ENCODE assay signal across 26 cellular contexts in genomic region chr2:151269798-151270568, GRCh38. TPM values are rescaled to one million over a fixed set of nuclear protein-coding genes. Genes with fewer than 3 reads are reported as not detected.
DNase-seq lines count a peak whose midpoint lies in the region; ATAC-seq, FAIRE-seq and TF ChIP-seq lines count a peak whose summit lies in the region.
"Had no signal": no experiment of that assay in that cellular context is flagged by ENCODE, and none has a peak within 500 bp of the region (broad histone marks: within the 10 kb centered on the region; RNA-seq: fewer than 3 reads in every experiment).

No MANE protein-coding gene starts in this region.

- no peak overlapping the region for H2BK120ac ChIP-seq in mesendoderm (ENCODE audit: low read depth, low read length)

- peak; percentile 18 for DNase-seq in activated CD8-positive, alpha-beta T cell treated with anti-CD3 and anti-CD28 coated beads for 36 hours
- DNase-seq in activated CD8-positive, alpha-beta T cell treated with anti-CD3 and anti-CD28 coated beads, Interleukin-2, amount 10 ng/mL, durations not matched to agents 7 days and 5 days: no peak
- DNase-seq in NCI-H446 treated with DMSO at 0.1 percent for 48 hours (lab: John Stamatoyannopoulos, UW): peak; percentile 32
- no peak for DNase-seq in K562 (ENCODE audit: extremely low read depth in 1 of 4, low spot score in 3 of 4)
- peak; percentile 41 for DNase-seq in mesendoderm
- DNase-seq in esophagus squamous epithelium (lab: John Stamatoyannopoulos, UW): no peak
- no peak for DNase-seq in pancreas
- DNase-seq: activated effector memory CD4-positive, alpha-beta T cell treated with anti-CD3 and anti-CD28 coated beads, Interleukin-2, amount 50 U/mL, for 16 hours; GOT3; heart left ventricle; NCI-H1694; NCI-H2171; NCI-H526 treated with DMSO at 0.1 percent for 48 hours; right lobe of liver; uterus had no signal

- no peaks in the 10 kb centered on the region for H3K27me3 Mint-ChIP-seq in activated CD8-positive, alpha-beta T cell treated with anti-CD3 and anti-CD28 coated beads for 36 hours
- no peaks in the 10 kb centered on the region for H3K27me3 Mint-ChIP-seq in activated CD8-positive, alpha-beta T cell treated with anti-CD3 and anti-CD28 coated beads, Interleukin-2, amount 10 ng/mL, durations not matched to agents 7 days and 5 days (ENCODE audit: low read depth)
- H3K27me3 Mint-ChIP-seq: IgD-negative memory B cell had no signal

- H3K9ac ChIP-seq in K562 (ENCODE audit: insufficient read depth in 1 of 2, low read depth in 2 of 2, low read length in 2 of 2): no peak overlapping the region
- no peak overlapping the region for H3K9ac ChIP-seq in mesendoderm (ENCODE audit: low read length)
- H3K9ac ChIP-seq: BLaER1 treated with 17β-estradiol and CSF1 and Interleukin-3, amounts not matched to agents 10 nM and 100 nM; parathyroid adenoma had no signal

- TF ChIP-seq EP300 in K562 (IDR thresholded peaks at IDR 0.05; ENCODE audit: low read length): no peak

- H4K5ac ChIP-seq in mesendoderm (ENCODE audit: low read length): no peak overlapping the region

- no peak overlapping the region for H2AK5ac ChIP-seq in mesendoderm (ENCODE audit: low read length)

- no peak for FAIRE-seq in K562 (lab: Jason Lieb, UNC)
- FAIRE-seq in pancreas (lab: Jason Lieb, UNC): no peak
- FAIRE-seq: endometrium had no signal

- no peak for TF ChIP-seq RAD21 in K562 (CRISPR knock-in tag; conservative IDR thresholded peaks at IDR 0.05 in 1 of 2, IDR thresholded peaks at IDR 0.05 in 1 of 2)

- no peaks in the 10 kb centered on the region for H4K20me1 ChIP-seq in K562 (replicated peaks; ENCODE audit: control insufficient read depth, insufficient read depth, low read length)
- H4K20me1 ChIP-seq: BLaER1 treated with 17β-estradiol and CSF1 and Interleukin-3, amounts not matched to agents 10 nM and 100 nM had no signal

- intact Hi-C loops in activated CD8-positive, alpha-beta T cell treated with anti-CD3 and anti-CD28 coated beads for 36 hours (cut with micrococcal nuclease): loop anchor here (10.0 kb wide), 1 partner anchor 1675 kb away; no protein-coding TSS in a partner anchor
- intact Hi-C loops in K562 (cut with micrococcal nuclease) (no loop called here), esophagus squamous epithelium (cut with DNase I) (no loop called here), pancreas (cut with DNase I) (no loop called here)

- H3K4me3 Mint-ChIP-seq in activated CD8-positive, alpha-beta T cell treated with anti-CD3 and anti-CD28 coated beads for 36 hours: no peak overlapping the region
- no peak overlapping the region for H3K4me3 Mint-ChIP-seq in activated CD8-positive, alpha-beta T cell treated with anti-CD3 and anti-CD28 coated beads, Interleukin-2, amount 10 ng/mL, durations not matched to agents 7 days and 5 days
- H3K4me3 Mint-ChIP-seq: IgD-negative memory B cell, nephron had no signal

- no peak overlapping the region for H2BK5ac ChIP-seq in mesendoderm (ENCODE audit: low read length)

- no peak overlapping the region for H3K4ac ChIP-seq in mesendoderm (ENCODE audit: low read depth, low read length)

- H3K27ac Mint-ChIP-seq in activated CD8-positive, alpha-beta T cell treated with anti-CD3 and anti-CD28 coated beads for 36 hours: no peak overlapping the region
- H3K27ac Mint-ChIP-seq in activated CD8-positive, alpha-beta T cell treated with anti-CD3 and anti-CD28 coated beads, Interleukin-2, amount 10 ng/mL, durations not matched to agents 7 days and 5 days: no peak overlapping the region
- H3K27ac Mint-ChIP-seq: IgD-negative memory B cell, nephron had no signal

- no TSS peak for BruUV-seq in K562 (replicated peaks; lab: Mats Ljungman, UMichigan)

- H2BK15ac ChIP-seq in mesendoderm (replicated peaks; ENCODE audit: low read depth): no peak overlapping the region

- no peaks in the 10 kb centered on the region for H3K9me3 ChIP-seq in K562 (replicated peaks; ENCODE audit: control insufficient read depth, insufficient read depth, low read depth, low read length)
- H3K9me3 ChIP-seq in esophagus squamous epithelium: no peaks in the 10 kb centered on the region
- H3K9me3 ChIP-seq in pancreas: no peaks in the 10 kb centered on the region
- H3K9me3 ChIP-seq: adrenal gland, right lobe of liver, uterus had no signal

- H3K79me1 ChIP-seq in mesendoderm (ENCODE audit: low read length): no peaks in the 10 kb centered on the region

- H3K4me1 ChIP-seq in K562 (replicated peaks in 1 of 2; ENCODE audit: control insufficient read depth in 2 of 2, insufficient read depth in 2 of 2, low read length in 2 of 2) (no peaks in the 10 kb centered on the region), mesendoderm (ENCODE audit: control insufficient read depth, low read depth, low read length) (no peaks in the 10 kb centered on the region), esophagus squamous epithelium (no peaks in the 10 kb centered on the region), pancreas (no peaks in the 10 kb centered on the region)
- H3K4me1 ChIP-seq: BLaER1 treated with 17β-estradiol and CSF1 and Interleukin-3, amounts not matched to agents 10 nM and 100 nM; heart left ventricle; parathyroid adenoma; uterus had no signal

- H3K4me2 ChIP-seq in K562 (ENCODE audit: insufficient read depth, low read length) (no peak overlapping the region), mesendoderm (ENCODE audit: low read length) (no peak overlapping the region)
- H3K4me2 ChIP-seq: BLaER1 treated with 17β-estradiol and CSF1 and Interleukin-3, amounts not matched to agents 10 nM and 100 nM had no signal

- H3K56ac ChIP-seq in mesendoderm (ENCODE audit: low read length): no peak overlapping the region

- TF ChIP-seq POLR2A in K562 (conservative IDR thresholded peaks at IDR 0.05) (no peak), esophagus squamous epithelium (IDR thresholded peaks at IDR 0.05) (no peak)

- H3K9me3 Mint-ChIP-seq in activated CD8-positive, alpha-beta T cell treated with anti-CD3 and anti-CD28 coated beads for 36 hours: no peaks in the 10 kb centered on the region
- H3K9me3 Mint-ChIP-seq in activated CD8-positive, alpha-beta T cell treated with anti-CD3 and anti-CD28 coated beads, Interleukin-2, amount 10 ng/mL, durations not matched to agents 7 days and 5 days (ENCODE audit: insufficient read depth): no peaks in the 10 kb centered on the region
- H3K9me3 Mint-ChIP-seq: IgD-negative memory B cell had no signal

- H3K4me3 ChIP-seq in K562 (no peak overlapping the region), mesendoderm (ENCODE audit: low read length) (no peak overlapping the region), esophagus squamous epithelium (no peak overlapping the region), pancreas (no peak overlapping the region)
- H3K4me3 ChIP-seq: adrenal gland; BLaER1 treated with 17β-estradiol and CSF1 and Interleukin-3, amounts not matched to agents 10 nM and 100 nM; heart left ventricle; right lobe of liver; uterus had no signal

- H3K27ac ChIP-seq in K562 (ENCODE audit: extremely low read depth, low read depth, low read length): no peak overlapping the region
- no peak overlapping the region for H3K27ac ChIP-seq in mesendoderm (ENCODE audit: low read depth, low read length)
- no peak overlapping the region for H3K27ac ChIP-seq in esophagus squamous epithelium
- no peak overlapping the region for H3K27ac ChIP-seq in pancreas
- H3K27ac ChIP-seq: BLaER1 treated with 17β-estradiol and CSF1 and Interleukin-3, amounts not matched to agents 10 nM and 100 nM; heart left ventricle; HL-60; parathyroid adenoma; right lobe of liver; uterus had no signal

- TF ChIP-seq CTCF in activated CD8-positive, alpha-beta T cell treated with anti-CD3 and anti-CD28 coated beads for 36 hours (IDR thresholded peaks at IDR 0.05): no peak
- no peak for TF ChIP-seq CTCF in K562 (IDR thresholded peaks at IDR 0.05 in 2 of 3, conservative IDR thresholded peaks at IDR 0.05 in 1 of 3; ENCODE audit: insufficient read depth in 2 of 3, low read depth in 1 of 3, low read length in 3 of 3)
- no peak for TF ChIP-seq CTCF in esophagus squamous epithelium (IDR thresholded peaks at IDR 0.05)
- TF ChIP-seq CTCF in pancreas (IDR thresholded peaks at IDR 0.05): no peak

- H3K27me3 ChIP-seq in K562 (ENCODE audit: control insufficient read depth in 2 of 2, insufficient read depth in 2 of 2, low read length in 2 of 2): no peaks in the 10 kb centered on the region
- H3K27me3 ChIP-seq in mesendoderm (ENCODE audit: insufficient read depth, low read length, poor library complexity): no peaks in the 10 kb centered on the region
- no peaks in the 10 kb centered on the region for H3K27me3 ChIP-seq in esophagus squamous epithelium
- H3K27me3 ChIP-seq in pancreas: no peaks in the 10 kb centered on the region
- H3K27me3 ChIP-seq: adrenal gland; BLaER1 treated with 17β-estradiol and CSF1 and Interleukin-3, amounts not matched to agents 10 nM and 100 nM; heart left ventricle; right lobe of liver; uterus had no signal

- H3K9me1 ChIP-seq in K562 (ENCODE audit: control insufficient read depth, insufficient read depth, low read length): no peaks in the 10 kb centered on the region

- H4K8ac ChIP-seq in mesendoderm (ENCODE audit: low read depth, low read length): no peak overlapping the region

- H2AFZ ChIP-seq in K562 (ENCODE audit: low read depth, low read length): no peak overlapping the region
- H2AFZ ChIP-seq: parathyroid adenoma had no signal

- WGBS in K562 (ENCODE audit: insufficient coverage, low coverage, missing lambda C conversion rate): 37% methylated on average over 3 of the region's 3 CpGs
- WGBS in mesendoderm (ENCODE audit: extremely low coverage, insufficient coverage, low lambda C conversion rate): no CpG with 5 or more reads among the region's 3 CpGs
- WGBS in esophagus squamous epithelium, 2 donors: 61 to 63% methylated on average over 3 of the region's 3 CpGs
- 69 to 76% methylated on average over 3 of the region's 3 CpGs for WGBS in pancreas, 2 donors

- no peak overlapping the region for H3K23ac ChIP-seq in mesendoderm (ENCODE audit: low read length)

- POLR2A ChIA-PET in activated CD8-positive, alpha-beta T cell treated with anti-CD3 and anti-CD28 coated beads for 36 hours (lab: Charles Lee): interaction anchor here (1.2 kb wide), 1 partner anchor 9 kb away, joined by 3 read pairs; the partner anchor contains the start of gene RBM43
- POLR2A ChIA-PET in activated CD8-positive, alpha-beta T cell treated with anti-CD3 and anti-CD28 coated beads, Interleukin-2, amount 10 ng/mL, durations not matched to agents 7 days and 5 days (lab: Charles Lee): no interaction called here
- POLR2A ChIA-PET in K562 (lab: Yijun Ruan, JAX): interaction anchor here (0.6 to 1.5 kb wide), 2 partner anchors 10 to 123 kb away, joined by 3 to 5 read pairs; no protein-coding TSS in a partner anchor

- in situ Hi-C loops in K562 (cut with MboI): no loop called here

- no peak overlapping the region for H3K18ac ChIP-seq in mesendoderm (ENCODE audit: low read length)

- H3K79me2 ChIP-seq in K562 (ENCODE audit: control insufficient read depth, insufficient read depth, low read length): no peaks in the 10 kb centered on the region
- no peaks in the 10 kb centered on the region for H3K79me2 ChIP-seq in mesendoderm (ENCODE audit: control insufficient read depth, insufficient read depth, low read length)
- H3K79me2 ChIP-seq: parathyroid adenoma had no signal

- H3K4me1 Mint-ChIP-seq in activated CD8-positive, alpha-beta T cell treated with anti-CD3 and anti-CD28 coated beads for 36 hours (ENCODE audit: low read depth): peaks cover 5% of the 10 kb centered on the region
- peaks cover 5% of the 10 kb centered on the region for H3K4me1 Mint-ChIP-seq in activated CD8-positive, alpha-beta T cell treated with anti-CD3 and anti-CD28 coated beads, Interleukin-2, amount 10 ng/mL, durations not matched to agents 7 days and 5 days (ENCODE audit: low read depth)
- H3K4me1 Mint-ChIP-seq: nephron had no signal

- H3K36me3 ChIP-seq in K562 (ENCODE audit: control insufficient read depth, insufficient read depth, low read length) (peaks cover 16% of the 10 kb centered on the region; the same call in 1 of the 3 replicates), mesendoderm (ENCODE audit: control insufficient read depth, insufficient read depth, low read length) (no peaks in the 10 kb centered on the region), esophagus squamous epithelium (peaks cover 0 to 55% (median 3%) of the 10 kb centered on the region in 3 donors), pancreas (peaks cover 0 to 16% (median 0%) of the 10 kb centered on the region in 3 donors)
- H3K36me3 ChIP-seq: uterus had no signal

- peaks cover 31% of the 10 kb centered on the region for H3K36me3 Mint-ChIP-seq in activated CD8-positive, alpha-beta T cell treated with anti-CD3 and anti-CD28 coated beads for 36 hours (ENCODE audit: low read depth)
- H3K36me3 Mint-ChIP-seq in activated CD8-positive, alpha-beta T cell treated with anti-CD3 and anti-CD28 coated beads, Interleukin-2, amount 10 ng/mL, durations not matched to agents 7 days and 5 days (ENCODE audit: low read depth): peaks cover 48% of the 10 kb centered on the region

- ATAC-seq in activated CD8-positive, alpha-beta T cell treated with anti-CD3 and anti-CD28 coated beads for 36 hours: no peak
- no peak for ATAC-seq in activated CD8-positive, alpha-beta T cell treated with anti-CD3 and anti-CD28 coated beads, Interleukin-2, amount 10 ng/mL, durations not matched to agents 7 days and 5 days
- ATAC-seq in K562 (peak; percentile 45; the same call in 2 of the 3 replicates), pancreas (no peak), GM19452 (IDR thresholded peaks at IDR 0.05; ENCODE audit: unreplicated experiment) (no peak)
- ATAC-seq: activated CD4-positive, CD25-positive, alpha-beta regulatory T cell treated with anti-CD3 and anti-CD28 coated beads, Interleukin-2, amount 50 U/mL, for 24 hours; heart left ventricle; left lobe of liver; Right ventricle myocardium inferior had no signal

- CTCF ChIA-PET in activated CD8-positive, alpha-beta T cell treated with anti-CD3 and anti-CD28 coated beads for 36 hours (lab: Charles Lee): interaction anchor here (1.1 to 1.3 kb wide), 2 partner anchors 31 to 167 kb away, joined by 3 to 4 read pairs; no protein-coding TSS in a partner anchor
- CTCF ChIA-PET in activated CD8-positive, alpha-beta T cell treated with anti-CD3 and anti-CD28 coated beads, Interleukin-2, amount 10 ng/mL, durations not matched to agents 7 days and 5 days (lab: Charles Lee): no interaction called here
- CTCF ChIA-PET in K562 (lab: Yijun Ruan, JAX; ENCODE audit: low intra/inter-chr PET ratio): no interaction called here

RNA-seq across cellular contexts. Expression of gene RBM43, which starts 8.3 kb away (rescaled TPM):
- 1 to 10 TPM; 3.4 to 3.5 TPM for total RNA-seq in activated CD8-positive, alpha-beta T cell treated with anti-CD3 and anti-CD28 coated beads for 36 hours
- 1 to 10 TPM; 4.4 to 4.9 TPM for total RNA-seq in activated CD8-positive, alpha-beta T cell treated with anti-CD3 and anti-CD28 coated beads, Interleukin-2, amount 10 ng/mL, durations not matched to agents 7 days and 5 days
- 3.7 and 6.6 TPM in 2 replicates for total RNA-seq in K562 (2011; cell fraction: chromatin; rRNA removed; ENCODE audit: low replicate concordance)
- total RNA-seq in K562 (2011; cell fraction: nucleolus; rRNA removed): 6.1 and 8.0 TPM in 2 replicates
- total RNA-seq in K562 (2011; cell fraction: nucleoplasm; rRNA removed): 6.0 and 10.2 TPM in 2 replicates
- total RNA-seq in K562 (2014; rRNA removed): 2.3 and 2.6 TPM in 2 replicates
- total RNA-seq in K562 (2014; rRNA removed; fragmentation: Illumina TruSeq; extraction: Trizol): 4.1 and 4.7 TPM in 2 replicates
- 2.9 and 3.4 TPM in 2 replicates for total RNA-seq in K562 (2015; rRNA removed; fragmentation: Illumina TruSeq; extraction: Trizol)
- total RNA-seq in K562 (2021): 4.7 and 5.1 TPM in 2 replicates
- 4.9 and 6.4 TPM in 2 replicates for polyA plus RNA-seq in K562 (2011; rRNA removed)
- 1.9 and 3.4 TPM in 2 replicates for polyA plus RNA-seq in K562 (2011; cell fraction: cytosol; rRNA removed)
- 3.5 and 6.2 TPM in 2 replicates for polyA plus RNA-seq in K562 (2011; cell fraction: nucleus; rRNA removed)
- 3.7 and 5.1 TPM in 2 replicates for polyA plus RNA-seq in K562 (2012)
- polyA plus RNA-seq in K562 (2014; fragmentation: Illumina TruSeq; extraction: Trizol): 6.7 and 6.9 TPM in 2 replicates
- 1 to 10 TPM; 1.3 to 1.6 TPM for polyA plus RNA-seq in K562 (2014; fragmentation: Nextera tagmentation; extraction: Ambion mirVana)
- polyA plus RNA-seq in K562 (2014; rRNA removed): 3.8 and 4.7 TPM in 2 replicates
- polyA minus RNA-seq in K562 (2011; rRNA and poly(A)+ RNA removed): 5.7 and 8.2 TPM in 2 replicates
- 2.2 and 3.2 TPM in 2 replicates for polyA minus RNA-seq in K562 (2011; cell fraction: cytosol; rRNA and poly(A)+ RNA removed)
- polyA minus RNA-seq in K562 (2011; cell fraction: nucleus; rRNA and poly(A)+ RNA removed): 4.2 and 7.4 TPM in 2 replicates
- 2.3 TPM for polyA plus RNA-seq in mesendoderm (2013, experiment 1 of 2)
- polyA plus RNA-seq in mesendoderm (2013, experiment 2 of 2): 2.4 TPM
- 1 to 10 TPM; 1.3 to 3.4 (median 2.0) TPM for total RNA-seq in esophagus squamous epithelium
- 1 to 10 TPM; 2.6 to 4.2 (median 3.3) TPM for total RNA-seq in pancreas
- 1 to 10 TPM; 1.4 to 2.3 TPM for polyA plus RNA-seq in pancreas

RNA-seq across cellular contexts. Expression of gene NMI, which starts 19.5 kb away (rescaled TPM):
- 10 to 100 TPM; 28.4 to 28.5 TPM for total RNA-seq in activated CD8-positive, alpha-beta T cell treated with anti-CD3 and anti-CD28 coated beads for 36 hours
- 10 to 100 TPM; 62.2 to 70.2 TPM for total RNA-seq in activated CD8-positive, alpha-beta T cell treated with anti-CD3 and anti-CD28 coated beads, Interleukin-2, amount 10 ng/mL, durations not matched to agents 7 days and 5 days
- 3.5 and 10.2 TPM in 2 replicates for total RNA-seq in K562 (2011; cell fraction: chromatin; rRNA removed; ENCODE audit: low replicate concordance)
- total RNA-seq in K562 (2011; cell fraction: nucleolus; rRNA removed): 1.8 and 2.4 TPM in 2 replicates
- 5.3 and 8.5 TPM in 2 replicates for total RNA-seq in K562 (2011; cell fraction: nucleoplasm; rRNA removed)
- total RNA-seq in K562 (2014; rRNA removed) (21.9 and 23.5 TPM in 2 replicates), K562 (2014; rRNA removed; fragmentation: Illumina TruSeq; extraction: Trizol) (20.3 and 23.6 TPM in 2 replicates), K562 (2015; rRNA removed; fragmentation: Illumina TruSeq; extraction: Trizol) (25.0 and 31.1 TPM in 2 replicates), K562 (2021) (23.3 and 25.0 TPM in 2 replicates), esophagus squamous epithelium (10 to 100 TPM; 10.3 to 13.7 (median 10.8) TPM), pancreas (10 to 100 TPM in 1 of 6 donors, 1 to 10 TPM in 5; 3.2 to 11.4 (median 4.3) TPM)
- polyA plus RNA-seq in K562 (2011; rRNA removed) (13.6 and 17.4 TPM in 2 replicates), K562 (2014; fragmentation: Illumina TruSeq; extraction: Trizol) (34.0 and 39.5 TPM in 2 replicates), K562 (2014; fragmentation: Nextera tagmentation; extraction: Ambion mirVana) (10 to 100 TPM; 29.7 to 36.4 TPM), K562 (2014; rRNA removed) (35.7 and 39.0 TPM in 2 replicates), pancreas (1 to 10 TPM; 5.0 to 6.3 TPM)
- 2.3 and 5.3 TPM in 2 replicates for polyA plus RNA-seq in K562 (2011; cell fraction: cytosol; rRNA removed)
- 2.6 and 4.1 TPM in 2 replicates for polyA plus RNA-seq in K562 (2011; cell fraction: nucleus; rRNA removed)
- 49.3 and 55.1 TPM in 2 replicates for polyA plus RNA-seq in K562 (2012)
- 11.9 and 15.3 TPM in 2 replicates for polyA minus RNA-seq in K562 (2011; rRNA and poly(A)+ RNA removed)
- 4.5 and 7.8 TPM in 2 replicates for polyA minus RNA-seq in K562 (2011; cell fraction: cytosol; rRNA and poly(A)+ RNA removed)
- 3.0 and 4.9 TPM in 2 replicates for polyA minus RNA-seq in K562 (2011; cell fraction: nucleus; rRNA and poly(A)+ RNA removed)
- 6.7 TPM for polyA plus RNA-seq in mesendoderm (2013, experiment 1 of 2)
- 6.7 TPM for polyA plus RNA-seq in mesendoderm (2013, experiment 2 of 2)

Comparison
In these comparisons a context has a peak if more than half of its experiments do, and no peak if none do; other contexts are left out.
1. DNase-seq: peak in activated CD8-positive, alpha-beta T cell treated with anti-CD3 and anti-CD28 coated beads for 36 hours (single experiment), NCI-H446 treated with DMSO at 0.1 percent for 48 hours (single experiment) and mesendoderm (single experiment); none in activated CD8-positive, alpha-beta T cell treated with anti-CD3 and anti-CD28 coated beads, Interleukin-2, amount 10 ng/mL, durations not matched to agents 7 days and 5 days (single experiment), K562 (0 of 4), esophagus squamous epithelium (single experiment) and pancreas (0 of 6).